Comparison of ENCODE assay signal across 9 cellular contexts in the genomic region with DNA sequence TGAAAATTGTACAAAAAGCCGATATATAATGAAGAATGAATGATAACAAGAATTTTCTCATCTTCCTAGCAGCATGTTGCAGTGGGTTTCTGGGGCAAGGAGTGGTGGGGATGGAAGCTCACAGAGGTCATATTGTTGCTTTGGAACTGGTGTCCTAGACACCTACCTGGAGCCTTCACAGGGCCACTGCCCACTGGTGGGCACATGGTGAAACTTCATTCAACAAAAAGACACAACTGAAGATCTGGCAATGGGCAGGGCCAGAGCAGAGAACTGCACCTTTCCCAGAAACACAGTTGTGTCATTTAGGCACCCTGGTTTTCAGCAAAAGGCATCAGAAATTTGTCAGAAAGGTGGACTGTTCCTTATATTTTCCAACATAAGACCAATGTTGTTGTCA.
DNase-seq lines count a peak whose midpoint lies in the region; ATAC-seq and TF ChIP-seq lines count a peak whose summit lies in the region.
"Had no signal": no experiment of that assay in that cellular context is flagged by ENCODE, and none has a peak within 500 bp of the region (broad histone marks: within the 10 kb centered on the region; RNA-seq: fewer than 3 reads in every experiment).

No MANE protein-coding gene starts in this region.

- H3K79me2 ChIP-seq in trophoblast cell (ENCODE audit: control insufficient read depth, insufficient read depth, low read length, poor library complexity), result no peaks in the 10 kb centered on the region

- no peak overlapping the region for H4K12ac ChIP-seq in trophoblast cell (ENCODE audit: low read depth, low read length)

- peak overlapping the region; percentile 65 for H2BK12ac ChIP-seq in trophoblast cell (ENCODE audit: low read length)

- H3K27ac ChIP-seq in trophoblast cell (ENCODE audit: low read depth, low read length), result no peak overlapping the region

- H3K4me1 ChIP-seq in trophoblast cell (ENCODE audit: control insufficient read depth in 1 of 2, insufficient read depth in 2 of 2, low read length in 2 of 2), result peaks cover 8 to 10% of the 10 kb centered on the region in 2 experiments

- H4K91ac ChIP-seq in trophoblast cell (ENCODE audit: low read depth, low read length), result no peak overlapping the region

- H3K4ac ChIP-seq in trophoblast cell (ENCODE audit: low read depth, low read length), result no peak overlapping the region

- H3K4me3 ChIP-seq in cardiac fibroblast (replicated peaks in 1 of 2; ENCODE audit: low read depth in 2 of 2, low read length in 2 of 2), result no peak overlapping the region
- no peak overlapping the region for H3K4me3 ChIP-seq in trophoblast cell (ENCODE audit: low read depth, low read length)

- H3K4me2 ChIP-seq in trophoblast cell (ENCODE audit: low read length), result no peak overlapping the region

- H3K23ac ChIP-seq in trophoblast cell (ENCODE audit: low read length), result no peak overlapping the region

- H2BK5ac ChIP-seq in trophoblast cell (ENCODE audit: low read depth, low read length, poor library complexity), result no peak overlapping the region

- H3K18ac ChIP-seq in trophoblast cell (ENCODE audit: low read length), result no peak overlapping the region

- DNase-seq in NCI-H1417 (lab: John Stamatoyannopoulos, UW) (peak in 2 of 3 experiments; percentile 10 to 19), NCI-H1417 treated with DMSO at 0.1 percent for 48 hours (lab: John Stamatoyannopoulos, UW) (no peak), M059J (ENCODE audit: low read depth) (peak; percentile 53), cardiac fibroblast (ENCODE audit: low read depth in 2 of 2) (peak; percentile 28 to 56), trophoblast cell (peak; percentile 53 to 68), OCI-M2 (lab: John Stamatoyannopoulos, UW; ENCODE audit: unreplicated experiment) (no peak)
- DNase-seq: hypothalamus had no signal

- H3K36me3 ChIP-seq in trophoblast cell (ENCODE audit: control insufficient read depth in 1 of 2, insufficient read depth in 2 of 2, low read length in 2 of 2), result peaks cover 4 to 5% of the 10 kb centered on the region in 2 experiments

- peaks cover 4% of the 10 kb centered on the region for H3K79me1 ChIP-seq in trophoblast cell (ENCODE audit: low read length)

- no CpG with 5 or more reads among the region's 1 CpG for WGBS in trophoblast cell (ENCODE audit: extremely low coverage, insufficient coverage, insufficient read length)

- H2BK120ac ChIP-seq in trophoblast cell (ENCODE audit: insufficient read depth, low read length, poor library complexity), result peak overlapping the region; percentile 17

- ATAC-seq in HG02588 (IDR thresholded peaks at IDR 0.05; ENCODE audit: unreplicated experiment) (no peak), GM21619 (IDR thresholded peaks at IDR 0.05; ENCODE audit: unreplicated experiment) (no peak)

- H3K14ac ChIP-seq in trophoblast cell (ENCODE audit: low read length), result no peak overlapping the region

- no peak overlapping the region for H3K9ac ChIP-seq in trophoblast cell (ENCODE audit: low read length)

- no peaks in the 10 kb centered on the region for H3K27me3 ChIP-seq in trophoblast cell (ENCODE audit: insufficient read depth, low read length)

- peak; percentile 63 for TF ChIP-seq CTCF in cardiac fibroblast (IDR thresholded peaks at IDR 0.05; ENCODE audit: low read depth, low read length)

- H3K9me3 ChIP-seq in trophoblast cell (ENCODE audit: insufficient read depth, low read depth, low read length), result peaks cover 2% of the 10 kb centered on the region

- no peak overlapping the region for H4K8ac ChIP-seq in trophoblast cell (ENCODE audit: low read depth, low read length)

- no peak overlapping the region for H2AK5ac ChIP-seq in trophoblast cell (ENCODE audit: low read length)

- no peak overlapping the region for H2AFZ ChIP-seq in trophoblast cell (ENCODE audit: insufficient read depth, low read length, poor library complexity)

Comparison
In these comparisons a context has a peak if more than half of its experiments do, and no peak if none do; other contexts are left out.
1. DNase-seq: peak in NCI-H1417 (2 of 3), M059J (single experiment), cardiac fibroblast (2 of 2) and trophoblast cell (2 of 2); none in NCI-H1417 treated with DMSO at 0.1 percent for 48 hours (single experiment) and OCI-M2 (single experiment).